ENCODE assay signal across 8 cellular contexts in genomic region chr2:173075056-173075780, GRCh38. TPM values are rescaled to one million over a fixed set of nuclear protein-coding genes. Genes with fewer than 3 reads are reported as not detected.
DNase-seq lines count a peak whose midpoint lies in the region; ATAC-seq and TF ChIP-seq lines count a peak whose summit lies in the region.

No MANE protein-coding gene starts in this region.

- H3K4me3 ChIP-seq in kidney epithelial cell (ENCODE audit: low read depth, low read length): peak overlapping the region; percentile 69
- peak overlapping the region; percentile 83 for H3K4me3 ChIP-seq in thymus (ENCODE audit: low read length)

- H3K27ac Mint-ChIP-seq in stimulated activated naive CD8-positive, alpha-beta T cell treated with anti-CD3 and anti-CD28 coated beads, Interleukin-15, Interleukin-2, amounts not matched to agents 100 ng/mL and 50 ng/mL, for 24 hours: no peak overlapping the region
- H3K27ac Mint-ChIP-seq in activated T-helper 1 cell treated with anti-CD3 and anti-CD28 coated beads, Interleukin-12 subunit alpha, Interleukin-12 subunit beta, Interleukin-2, Interleukin-4 antibody, amounts not matched to agents 30 ng/mL and 10 ng/mL and 1 ng/mL, durations not matched to agents 14 hours and 24 hours and 36 hours: peak overlapping the region; percentile 77

- no peak for DNase-seq in stimulated activated naive CD8-positive, alpha-beta T cell treated with anti-CD3 and anti-CD28 coated beads, Interleukin-15, Interleukin-2, amounts not matched to agents 100 U/mL and 50 U/mL, for 24 hours
- DNase-seq in activated T-helper 1 cell treated with anti-CD3 and anti-CD28 coated beads, Interleukin-12 subunit alpha, Interleukin-12 subunit beta, Interleukin-2, Interleukin-4 antibody, amounts not matched to agents 30 ng/mL and 10 ng/mL and 1 ng/mL, durations not matched to agents 14 hours and 24 hours and 36 hours (ENCODE audit: low spot score): no peak
- DNase-seq in kidney epithelial cell (ENCODE audit: low read depth): no peak
- no peak for DNase-seq in activated CD4-positive, CD25-positive, alpha-beta regulatory T cell treated with anti-CD3 and anti-CD28 coated beads, Interleukin-2, amount 50 U/mL, for 72 hours
- DNase-seq in dedifferentiated amniotic fluid mesenchymal stem cell (ENCODE audit: extremely low spot score): no peak

- H3K27me3 ChIP-seq in kidney epithelial cell (ENCODE audit: control insufficient read depth, insufficient read depth, low read length) (no peaks in the 10 kb centered on the region), thymus (ENCODE audit: control insufficient read depth, insufficient read depth) (no peaks in the 10 kb centered on the region)

- no peak for ATAC-seq in stimulated activated naive CD8-positive, alpha-beta T cell treated with anti-CD3 and anti-CD28 coated beads, Interleukin-15, Interleukin-2, amounts not matched to agents 100 U/mL and 50 U/mL, for 24 hours
- ATAC-seq in HG02852 (IDR thresholded peaks at IDR 0.05; ENCODE audit: unreplicated experiment): no peak

- intact Hi-C loops in activated T-helper 1 cell treated with anti-CD3 and anti-CD28 coated beads, Interleukin-12 subunit alpha, Interleukin-12 subunit beta, Interleukin-2, Interleukin-4 antibody, amounts not matched to agents 30 ng/mL and 10 ng/mL and 1 ng/mL, durations not matched to agents 14 hours and 24 hours and 36 hours (cut with micrococcal nuclease): loop anchor here (1.0 to 10.0 kb wide), 5 partner anchors 26 to 1420 kb away; partner anchors contain the start of genes PDK1 and SCRN3

- 11% methylated on average over 25 of the region's 25 CpGs for WGBS in thymus

- no peak for TF ChIP-seq CTCF in kidney epithelial cell (IDR thresholded peaks at IDR 0.05; ENCODE audit: insufficient read depth, low read length, poor library complexity, severe bottlenecking)

- peaks cover 59% of the 10 kb centered on the region for H3K27me3 Mint-ChIP-seq in stimulated activated naive CD8-positive, alpha-beta T cell treated with anti-CD3 and anti-CD28 coated beads, Interleukin-15, Interleukin-2, amounts not matched to agents 100 ng/mL and 50 ng/mL, for 24 hours
- peaks cover 25% of the 10 kb centered on the region for H3K27me3 Mint-ChIP-seq in activated T-helper 1 cell treated with anti-CD3 and anti-CD28 coated beads, Interleukin-12 subunit alpha, Interleukin-12 subunit beta, Interleukin-2, Interleukin-4 antibody, amounts not matched to agents 30 ng/mL and 10 ng/mL and 1 ng/mL, durations not matched to agents 14 hours and 24 hours and 36 hours (ENCODE audit: insufficient read depth)

- H3K27ac ChIP-seq in thymus (ENCODE audit: low read depth): peak overlapping the region; percentile 80

- H3K9me3 Mint-ChIP-seq in stimulated activated naive CD8-positive, alpha-beta T cell treated with anti-CD3 and anti-CD28 coated beads, Interleukin-15, Interleukin-2, amounts not matched to agents 100 ng/mL and 50 ng/mL, for 24 hours: no peaks in the 10 kb centered on the region
- H3K9me3 Mint-ChIP-seq in activated T-helper 1 cell treated with anti-CD3 and anti-CD28 coated beads, Interleukin-12 subunit alpha, Interleukin-12 subunit beta, Interleukin-2, Interleukin-4 antibody, amounts not matched to agents 30 ng/mL and 10 ng/mL and 1 ng/mL, durations not matched to agents 14 hours and 24 hours and 36 hours: no peaks in the 10 kb centered on the region

- no peaks in the 10 kb centered on the region for H3K9me3 ChIP-seq in thymus (ENCODE audit: control insufficient read depth)

- H3K4me3 Mint-ChIP-seq in stimulated activated naive CD8-positive, alpha-beta T cell treated with anti-CD3 and anti-CD28 coated beads, Interleukin-15, Interleukin-2, amounts not matched to agents 100 ng/mL and 50 ng/mL, for 24 hours: peak overlapping the region; percentile 74
- peak overlapping the region; percentile 83 for H3K4me3 Mint-ChIP-seq in activated T-helper 1 cell treated with anti-CD3 and anti-CD28 coated beads, Interleukin-12 subunit alpha, Interleukin-12 subunit beta, Interleukin-2, Interleukin-4 antibody, amounts not matched to agents 30 ng/mL and 10 ng/mL and 1 ng/mL, durations not matched to agents 14 hours and 24 hours and 36 hours

- H3K36me3 ChIP-seq in kidney epithelial cell (ENCODE audit: control insufficient read depth, insufficient read depth, low read length) (no peaks in the 10 kb centered on the region), thymus (ENCODE audit: control insufficient read depth, insufficient read depth) (no peaks in the 10 kb centered on the region)

- H3K36me3 Mint-ChIP-seq in stimulated activated naive CD8-positive, alpha-beta T cell treated with anti-CD3 and anti-CD28 coated beads, Interleukin-15, Interleukin-2, amounts not matched to agents 100 ng/mL and 50 ng/mL, for 24 hours (ENCODE audit: low read depth): no peaks in the 10 kb centered on the region
- H3K36me3 Mint-ChIP-seq in activated T-helper 1 cell treated with anti-CD3 and anti-CD28 coated beads, Interleukin-12 subunit alpha, Interleukin-12 subunit beta, Interleukin-2, Interleukin-4 antibody, amounts not matched to agents 30 ng/mL and 10 ng/mL and 1 ng/mL, durations not matched to agents 14 hours and 24 hours and 36 hours (ENCODE audit: low read depth): peaks cover 3% of the 10 kb centered on the region

- peaks cover 10% of the 10 kb centered on the region for H3K4me1 Mint-ChIP-seq in stimulated activated naive CD8-positive, alpha-beta T cell treated with anti-CD3 and anti-CD28 coated beads, Interleukin-15, Interleukin-2, amounts not matched to agents 100 ng/mL and 50 ng/mL, for 24 hours (ENCODE audit: low read depth)
- peaks cover 29% of the 10 kb centered on the region for H3K4me1 Mint-ChIP-seq in activated T-helper 1 cell treated with anti-CD3 and anti-CD28 coated beads, Interleukin-12 subunit alpha, Interleukin-12 subunit beta, Interleukin-2, Interleukin-4 antibody, amounts not matched to agents 30 ng/mL and 10 ng/mL and 1 ng/mL, durations not matched to agents 14 hours and 24 hours and 36 hours (ENCODE audit: low read depth)

- peaks cover 5% of the 10 kb centered on the region for H3K4me1 ChIP-seq in thymus (ENCODE audit: control insufficient read depth, insufficient read depth, low read length)

RNA-seq across cellular contexts. Expression of gene MAP3K20, which starts 0.4 kb away (rescaled TPM):
- total RNA-seq in activated T-helper 1 cell treated with anti-CD3 and anti-CD28 coated beads, Interleukin-12 subunit alpha, Interleukin-12 subunit beta, Interleukin-2, Interleukin-4 antibody, amounts not matched to agents 30 ng/mL and 10 ng/mL and 1 ng/mL, durations not matched to agents 14 hours and 24 hours and 36 hours: 17.7 and 21.8 TPM in 2 replicates
- total RNA-seq in kidney epithelial cell: 18.9 and 20.4 TPM in 2 replicates
- polyA plus RNA-seq in thymus: 15.1 TPM
